20 cellular contexts compared by ENCODE assay signal in genomic region chr1:61428146-61428545, GRCh38.
"Had no signal": no experiment of that assay in that cellular context is flagged by ENCODE, and none has a peak within 500 bp of the region (broad histone marks: within the 10 kb centered on the region; RNA-seq: fewer than 3 reads in every experiment).

No MANE protein-coding gene starts in this region.

- H3K27me3 ChIP-seq: cardiac muscle cell, dorsolateral prefrontal cortex, heart right ventricle, neutrophil, testis had no signal

- H3K27ac ChIP-seq: dorsolateral prefrontal cortex, neutrophil, parathyroid adenoma, testis had no signal

- ATAC-seq: activated naive CD4-positive, alpha-beta T cell treated with anti-CD3 and anti-CD28 coated beads, Interleukin-2, amount 50 U/mL, for 72 hours; heart right ventricle; natural killer cell; sciatic nerve; stimulated activated memory B cell treated with anti-CD40 and anti-IgM and Interleukin-4, amounts not matched to agents 10 μg/mL and 1 μg/mL and 100 μg/mL, for 72 hours had no signal

- H3K9ac ChIP-seq: parathyroid adenoma had no signal

- DNase-seq: activated B cell treated with CpG ODN at 0.5 μM for 24 hours; activated CD4-positive, alpha-beta memory T cell treated with anti-CD3 and anti-CD28 coated beads for 36 hours; activated CD4-positive, alpha-beta T cell treated with anti-CD3 and anti-CD28 coated beads for 4 hours; activated gamma-delta T cell treated with Interleukin-2 at 50 U/mL for 16 hours; activated T-cell treated with anti-CD3 and anti-CD28 coated beads for 4 hours; dorsolateral prefrontal cortex; heart right ventricle; immature natural killer cell; kidney glomerular epithelial cell; natural killer cell; stimulated activated CD4-positive, alpha-beta T cell treated with anti-CD3 and anti-CD28 coated beads, Interleukin-4, amount 100 ng/mL, for 24 hours; T-helper 1 cell; T-helper 9 cell; testis had no signal

- H3K36me3 ChIP-seq: cardiac muscle cell, neutrophil had no signal

- H3K79me2 ChIP-seq: parathyroid adenoma had no signal

- H2AFZ ChIP-seq: parathyroid adenoma had no signal

- H3K9me3 ChIP-seq: heart right ventricle, neutrophil, testis had no signal

- H3K4me3 ChIP-seq: cardiac muscle cell, dorsolateral prefrontal cortex, heart right ventricle, testis had no signal

- H3K4me1 ChIP-seq: parathyroid adenoma had no signal
